ENCODE assay signal across 8 cellular contexts in the genomic region with DNA sequence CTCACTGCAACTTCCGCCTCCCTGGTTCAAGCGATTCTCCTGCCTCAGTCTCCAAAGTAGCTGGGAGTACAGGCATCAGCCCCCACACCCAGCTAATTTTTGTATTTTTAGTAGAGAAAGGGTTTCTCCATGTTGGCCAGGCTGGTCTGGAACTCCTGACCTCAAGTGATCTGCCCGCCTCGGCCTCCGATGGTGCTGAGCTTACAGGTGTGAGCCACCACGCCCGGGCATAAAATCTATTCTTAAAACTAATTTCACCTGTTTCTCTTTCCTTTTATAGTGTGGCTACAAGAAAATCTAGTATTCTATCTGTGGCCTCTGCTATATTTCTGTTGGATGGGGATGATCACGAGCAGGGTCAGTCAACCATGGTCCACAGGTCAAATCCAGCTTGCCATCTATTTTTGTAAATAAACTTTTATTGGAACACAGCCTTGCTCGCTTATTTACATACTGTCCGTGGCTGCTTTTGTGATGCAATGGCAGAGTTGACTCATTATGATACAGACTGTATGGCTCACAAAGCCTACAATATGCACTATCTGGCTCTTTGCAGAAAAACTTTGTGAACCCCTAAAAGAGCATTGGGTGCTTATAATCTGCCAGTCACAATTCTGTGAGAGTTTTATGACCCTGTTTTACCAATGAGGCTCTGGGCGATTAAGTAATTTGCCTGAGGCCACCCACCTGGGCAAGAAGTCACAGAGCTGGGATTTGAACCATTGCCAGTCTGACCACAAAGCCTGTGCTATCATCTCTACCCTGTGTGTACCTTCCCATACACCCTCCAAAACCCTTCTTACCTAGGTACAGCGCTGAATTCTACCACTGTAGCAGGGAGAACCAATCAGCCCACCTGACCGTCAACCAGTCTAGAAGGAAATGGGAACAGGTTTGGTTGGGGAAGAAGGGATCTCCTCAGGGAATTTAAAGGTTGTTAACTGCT. TPM values are rescaled to one million over a fixed set of nuclear protein-coding genes. Genes with fewer than 3 reads are reported as not detected.
DNase-seq lines count a peak whose midpoint lies in the region; ATAC-seq, FAIRE-seq and TF ChIP-seq lines count a peak whose summit lies in the region.

No MANE protein-coding gene starts in this region.

- no peak overlapping the region; the same call in 1 of the 2 replicates for H2AFZ ChIP-seq in GM12878 (ENCODE audit: control insufficient read depth, low read depth, low read length)

- DNase-seq in NOMO-1 (lab: John Stamatoyannopoulos, UW; ENCODE audit: unreplicated experiment in 2 of 2) (peak; percentile 11 to 53), NOMO-1 treated with dmso at 0.1 percent for 144 hours (lab: John Stamatoyannopoulos, UW; ENCODE audit: unreplicated experiment) (no peak), NCI-H69 (lab: John Stamatoyannopoulos, UW) (peak; percentile 90), GM12878 (ENCODE audit: low read depth, low spot score) (peak; percentile 82), cerebellar nuclear complex (lab: John Stamatoyannopoulos, UW) (no peak), NCI-H2107 (lab: John Stamatoyannopoulos, UW) (no peak)
- DNase-seq in stimulated activated CD4-positive, alpha-beta T cell treated with anti-CD3 and anti-CD28 coated beads, Interleukin-1b, Interleukin-23, amount 100 ng/mL, for 48 hours = peak; percentile 50

- H3K4me3 ChIP-seq in GM12878 = peak overlapping the region; percentile 21; the same call in 1 of the 2 replicates

- peak overlapping the region; percentile 44 for H3K27ac ChIP-seq in GM12878 (ENCODE audit: control insufficient read depth, insufficient read depth)

- H3K9ac ChIP-seq in GM12878 (ENCODE audit: control insufficient read depth, insufficient read depth, low read length) = no peak overlapping the region

- BruUV-seq in GM12878 (replicated peaks; lab: Mats Ljungman, UMichigan) = no TSS peak

- H3K4me1 ChIP-seq in GM12878 (ENCODE audit: control insufficient read depth, insufficient read depth, low read length) = peaks cover 25% of the 10 kb centered on the region

- no peaks in the 10 kb centered on the region for H3K36me3 ChIP-seq in GM12878 (ENCODE audit: control insufficient read depth in 2 of 2, insufficient read depth in 2 of 2, low read length in 1 of 2)

- FAIRE-seq in GM12878 (lab: Jason Lieb, UNC) = peak; percentile 72

- POLR2A ChIA-PET in GM12878 (lab: Charles Lee) = interaction anchor here (0.6 to 0.7 kb wide), 2 partner anchors 75 to 464 kb away, joined by 3 read pairs; no protein-coding TSS in a partner anchor

- in situ Hi-C loops in GM12878 (cut with MboI) = loop anchor here (5.0 to 10.0 kb wide), 3 partner anchors 394 to 876 kb away; a partner anchor contains a TSS

- CTCF ChIA-PET in GM12878 (lab: Yijun Ruan, JAX) = interaction anchor here (0.5 to 7.3 kb wide), 45 partner anchors 9 to 1028 kb away, joined by 3 to 172 read pairs (median 5); a partner anchor contains a TSS

- H4K20me1 ChIP-seq in GM12878 (ENCODE audit: control insufficient read depth, insufficient read depth) = no peaks in the 10 kb centered on the region

- ATAC-seq in HG02840 (IDR thresholded peaks at IDR 0.05; ENCODE audit: low FRiP score, unreplicated experiment) = peak; percentile 89
- ATAC-seq in GM12878 = peak; percentile 93

- TF ChIP-seq RAD21 in GM12878 (IDR thresholded peaks at IDR 0.05; ENCODE audit: insufficient read depth, low read depth, low read length) = peak; percentile 30

- intact Hi-C loops in GM12878 (cut with micrococcal nuclease; ENCODE audit: unreplicated experiment) = loop anchor here (1.0 to 5.0 kb wide), 12 partner anchors 78 to 879 kb away; a partner anchor contains a TSS

- 7% methylated on average over 13 of the region's 13 CpGs for WGBS in GM12878 (ENCODE audit: insufficient coverage, insufficient replicate concordance, low lambda C conversion rate, missing lambda C conversion rate)

- SMC1A ChIA-PET in GM12878 (lab: Charles Lee; ENCODE audit: uncharacterized antibody, unreplicated experiment) = interaction anchor here (0.6 to 7.6 kb wide), 50 partner anchors 7 to 947 kb away, joined by 3 to 110 read pairs (median 4); a partner anchor contains a TSS

- TF ChIP-seq POLR2A in GM12878 (IDR thresholded peaks at IDR 0.05; ENCODE audit: low read depth, low read length) = no peak

- no peaks in the 10 kb centered on the region; a peak in 1 of 4 replicates for H3K27me3 ChIP-seq in GM12878 (replicated peaks in 1 of 2; ENCODE audit: control insufficient read depth in 2 of 2, insufficient read depth in 2 of 2, low read length in 1 of 2)

- no peaks in the 10 kb centered on the region for H3K9me3 ChIP-seq in GM12878 (replicated peaks; ENCODE audit: control insufficient read depth, insufficient read depth, low read length)

- TF ChIP-seq EP300 in GM12878 (IDR thresholded peaks at IDR 0.05; ENCODE audit: borderline replicate concordance in 1 of 2, control insufficient read depth in 1 of 2, low read depth in 2 of 2, low read length in 2 of 2) = peak; percentile 43 to 55; a peak in 2 of 4 replicates

- H3K4me2 ChIP-seq in GM12878 (ENCODE audit: control insufficient read depth, insufficient read depth) = peak overlapping the region; percentile 65

- no peaks in the 10 kb centered on the region for H3K79me2 ChIP-seq in GM12878 (ENCODE audit: control insufficient read depth, insufficient read depth, low read length)

- no peak for TF ChIP-seq CTCF in GM12878 (IDR thresholded peaks at IDR 0.05 in 2 of 3, conservative IDR thresholded peaks at IDR 0.05 in 1 of 3; ENCODE audit: control insufficient read depth in 2 of 3, extremely low read depth in 1 of 3, insufficient read depth in 1 of 3, low read depth in 3 of 3, low read length in 3 of 3)

- RAD21 ChIA-PET in GM12878 (lab: Charles Lee; ENCODE audit: unreplicated experiment) = interaction anchor here (0.6 to 7.6 kb wide), 31 partner anchors 11 to 845 kb away, joined by 3 to 100 read pairs (median 5); no protein-coding TSS in a partner anchor

TF ChIP-seq in GM12878, 131 proteins besides CTCF, POLR2A, EP300 and RAD21 (continues in another document):
- peak; percentile 71; the same call in 1 of the 2 replicates for TF ChIP-seq ZBED1 (IDR thresholded peaks at IDR 0.05; ENCODE audit: borderline replicate concordance)
- TF ChIP-seq PML (IDR thresholded peaks at IDR 0.05; ENCODE audit: low read length) = peak; percentile 55; the same call in 1 of the 2 replicates
- TF ChIP-seq RAD51 (IDR thresholded peaks at IDR 0.05) = peak; percentile 61
- TF ChIP-seq ASH2L (IDR thresholded peaks at IDR 0.05; ENCODE audit: borderline replicate concordance, low read depth) = no peak
- TF ChIP-seq HDAC2 (IDR thresholded peaks at IDR 0.05) = no peak
- no peak for TF ChIP-seq SRF (IDR thresholded peaks at IDR 0.05; ENCODE audit: low read depth in 2 of 2, low read length in 2 of 2)
- TF ChIP-seq RB1 (IDR thresholded peaks at IDR 0.05; ENCODE audit: borderline replicate concordance) = no peak
- TF ChIP-seq, protein P1, sequence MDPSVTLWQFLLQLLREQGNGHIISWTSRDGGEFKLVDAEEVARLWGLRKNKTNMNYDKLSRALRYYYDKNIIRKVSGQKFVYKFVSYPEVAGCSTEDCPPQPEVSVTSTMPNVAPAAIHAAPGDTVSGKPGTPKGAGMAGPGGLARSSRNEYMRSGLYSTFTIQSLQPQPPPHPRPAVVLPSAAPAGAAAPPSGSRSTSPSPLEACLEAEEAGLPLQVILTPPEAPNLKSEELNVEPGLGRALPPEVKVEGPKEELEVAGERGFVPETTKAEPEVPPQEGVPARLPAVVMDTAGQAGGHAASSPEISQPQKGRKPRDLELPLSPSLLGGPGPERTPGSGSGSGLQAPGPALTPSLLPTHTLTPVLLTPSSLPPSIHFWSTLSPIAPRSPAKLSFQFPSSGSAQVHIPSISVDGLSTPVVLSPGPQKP (IDR thresholded peaks at IDR 0.05; ENCODE audit: low read depth, low read length) = no peak
- TF ChIP-seq BACH1 (IDR thresholded peaks at IDR 0.05; ENCODE audit: borderline replicate concordance) = no peak
- TF ChIP-seq, protein P2, sequence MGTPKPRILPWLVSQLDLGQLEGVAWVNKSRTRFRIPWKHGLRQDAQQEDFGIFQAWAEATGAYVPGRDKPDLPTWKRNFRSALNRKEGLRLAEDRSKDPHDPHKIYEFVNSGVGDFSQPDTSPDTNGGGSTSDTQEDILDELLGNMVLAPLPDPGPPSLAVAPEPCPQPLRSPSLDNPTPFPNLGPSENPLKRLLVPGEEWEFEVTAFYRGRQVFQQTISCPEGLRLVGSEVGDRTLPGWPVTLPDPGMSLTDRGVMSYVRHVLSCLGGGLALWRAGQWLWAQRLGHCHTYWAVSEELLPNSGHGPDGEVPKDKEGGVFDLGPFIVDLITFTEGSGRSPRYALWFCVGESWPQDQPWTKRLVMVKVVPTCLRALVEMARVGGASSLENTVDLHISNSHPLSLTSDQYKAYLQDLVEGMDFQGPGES (IDR thresholded peaks at IDR 0.05) = no peak
- no peak for TF ChIP-seq SMAD5 (IDR thresholded peaks at IDR 0.05; ENCODE audit: low read depth)
- no peak for TF ChIP-seq KLF5 (IDR thresholded peaks at IDR 0.05; ENCODE audit: partially characterized antibody)

RNA-seq across cellular contexts. Expression of a gene that starts 28.3 kb away (rescaled TPM):
- total RNA-seq in GM12878 (2013; cell fraction: nucleolus; rRNA removed) = 0.23 and 0.29 TPM in 2 replicates
- total RNA-seq in GM12878 (2014; rRNA removed) = 0.28 TPM in 1 of 2 replicates, not detected in the other
- 0.09 and 0.22 TPM in 2 replicates for total RNA-seq in GM12878 (2014; rRNA removed; fragmentation: Illumina TruSeq; extraction: Trizol)
- 0.08 and 0.13 TPM in 2 replicates for total RNA-seq in GM12878 (2021)
- polyA plus RNA-seq in GM12878 (2011; ENCODE audit: low read depth) = not detected
- 0.01 TPM in 1 of 2 replicates, not detected in the other for polyA plus RNA-seq in GM12878 (2011; rRNA removed)
- polyA plus RNA-seq in GM12878 (2011; cell fraction: cytosol; rRNA removed) = 0.03 TPM in 1 of 2 replicates, not detected in the other
- polyA plus RNA-seq in GM12878 (2011; cell fraction: nucleus; rRNA removed) = 0.04 TPM in 1 of 2 replicates, not detected in the other
- 0.03 and 0.06 TPM in 2 replicates for polyA plus RNA-seq in GM12878 (2012)
- polyA plus RNA-seq in GM12878 (2014; fragmentation: Illumina TruSeq; extraction: Trizol) = 0.01 and 0.65 TPM in 2 replicates
- polyA plus RNA-seq in GM12878 (2014; fragmentation: Nextera tagmentation; extraction: Ambion mirVana) = under 1 TPM in 1 of 2 experiments, not detected in 1; 0.24 TPM
- 0.03 and 0.14 TPM in 2 replicates for polyA plus RNA-seq in GM12878 (2014; rRNA removed)
- polyA plus RNA-seq in GM12878 (2016; fragmentation: Nextera tagmentation; extraction: Ambion mirVana) = under 1 TPM; 0.29 to 0.84 TPM
- polyA minus RNA-seq in GM12878 (2011; rRNA and poly(A)+ RNA removed) = under 0.01 and 0.26 TPM in 2 replicates
- polyA minus RNA-seq in GM12878 (2011; cell fraction: cytosol; rRNA and poly(A)+ RNA removed) = not detected in 2 replicates
- 0.12 and 0.38 TPM in 2 replicates for polyA minus RNA-seq in GM12878 (2011; cell fraction: nucleus; rRNA and poly(A)+ RNA removed)

Comparison
In these comparisons a context has a peak if more than half of its experiments do, and no peak if none do; other contexts are left out.
1. DNase-seq: peak in NOMO-1 (2 of 2), NCI-H69 (single experiment), GM12878 (single experiment) and stimulated activated CD4-positive, alpha-beta T cell treated with anti-CD3 and anti-CD28 coated beads, Interleukin-1b, Interleukin-23, amount 100 ng/mL, for 48 hours (single experiment); none in NOMO-1 treated with dmso at 0.1 percent for 144 hours (single experiment), cerebellar nuclear complex (0 of 2) and NCI-H2107 (single experiment).